In genomic region chr2:159755788-159756187, GRCh38 we compare ENCODE assay signal across 9 cellular contexts. TPM values are rescaled to one million over a fixed set of nuclear protein-coding genes. Genes with fewer than 3 reads are reported as not detected.
A peak's percentile ranks its signal among the peaks of the same experiment; 100 is the strongest.
DNase-seq lines count a peak whose midpoint lies in the region; ATAC-seq, FAIRE-seq and TF ChIP-seq lines count a peak whose summit lies in the region.
"Had no signal": no experiment of that assay in that cellular context is flagged by ENCODE, and none has a peak within 500 bp of the region (broad histone marks: within the 10 kb centered on the region; RNA-seq: fewer than 3 reads in every experiment).

No MANE protein-coding gene starts in this region.

- intact Hi-C loops in colonic mucosa (cut with DNase I) = no loop called here

- H3K4me1 ChIP-seq in gastroesophageal sphincter = peaks cover 0 to 26% (median 4%) of the 10 kb centered on the region in 3 donors
- H3K4me1 ChIP-seq in colonic mucosa = no peaks in the 10 kb centered on the region

- H3K4me3 ChIP-seq in gastroesophageal sphincter = no peak overlapping the region
- H3K4me3 ChIP-seq in colonic mucosa = no peak overlapping the region

- H3K9me3 ChIP-seq in gastroesophageal sphincter (no peaks in the 10 kb centered on the region), colonic mucosa (no peaks in the 10 kb centered on the region)

- peak; percentile 54 for FAIRE-seq in G401.6 (lab: Jason Lieb, UNC)

- H3K36me3 ChIP-seq in gastroesophageal sphincter (peaks cover 0 to 57% of the 10 kb centered on the region in 2 donors), colonic mucosa (no peaks in the 10 kb centered on the region)

- TF ChIP-seq CTCF in RWPE1 (conservative IDR thresholded peaks at IDR 0.05; ENCODE audit: low read depth) (no peak; the same call in 1 of the 2 replicates), gastroesophageal sphincter (IDR thresholded peaks at IDR 0.05) (peak in 1 of 4 experiments; percentile 4), colonic mucosa (IDR thresholded peaks at IDR 0.05) (no peak)

- no peak for TF ChIP-seq EP300 in gastroesophageal sphincter (IDR thresholded peaks at IDR 0.05)

- ATAC-seq in HG02642 (IDR thresholded peaks at IDR 0.05; ENCODE audit: poor library complexity, unreplicated experiment) (no peak), gastroesophageal sphincter (no peak)

- no peak for TF ChIP-seq POLR2A in gastroesophageal sphincter (IDR thresholded peaks at IDR 0.05)

- DNase-seq in AG08396 (ENCODE audit: low spot score) = peak; percentile 9
- DNase-seq in RWPE1 (ENCODE audit: low spot score) = peak; percentile 88
- peak; percentile 23 for DNase-seq in iPS DF 19.7 (ENCODE audit: low read depth, low spot score)
- DNase-seq in activated CD4-positive, CD25-positive, alpha-beta regulatory T cell treated with anti-CD3 and anti-CD28 coated beads, Interleukin-2, amount 50 U/mL, for 72 hours = no peak
- DNase-seq in colonic mucosa = no peak
- DNase-seq: NCI-H524 treated with DMSO at 0.1 percent for 48 hours had no signal

- no peak overlapping the region for H3K9ac ChIP-seq in colonic mucosa (ENCODE audit: low read depth in 2 of 2, low read length in 2 of 2)

- H3K27ac ChIP-seq in RWPE1 = no peak overlapping the region
- H3K27ac ChIP-seq in gastroesophageal sphincter = no peak overlapping the region
- H3K27ac ChIP-seq in colonic mucosa = no peak overlapping the region

- no peaks in the 10 kb centered on the region for H3K27me3 ChIP-seq in gastroesophageal sphincter
- no peaks in the 10 kb centered on the region for H3K27me3 ChIP-seq in colonic mucosa

- CTCF ChIA-PET in RWPE1 (lab: Yijun Ruan, JAX) = interaction anchor here (0.7 to 1.0 kb wide), 2 partner anchors 184 to 212 kb away, joined by 3 to 4 read pairs; no protein-coding TSS in a partner anchor

- POLR2A ChIA-PET in RWPE1 (lab: Yijun Ruan, JAX; ENCODE audit: low non-redundant PET) = no interaction called here

RNA-seq across cellular contexts. Expression of gene CD302, which starts 42.2 kb away (rescaled TPM):
- total RNA-seq in gastroesophageal sphincter = 10 to 100 TPM; 19.0 to 60.0 (median 38.5) TPM
- 10 to 100 TPM in 1 of 2 donors, 1 to 10 TPM in 1; 8.5 to 15.1 TPM for total RNA-seq in colonic mucosa

RNA-seq across cellular contexts. Expression of gene MARCHF7, which starts 43.5 kb away (rescaled TPM):
- 100 to 1,000 TPM in 2 of 4 donors, 10 to 100 TPM in 2; 86.6 to 129 (median 108) TPM for total RNA-seq in gastroesophageal sphincter
- total RNA-seq in colonic mucosa = 10 to 100 TPM; 39.8 to 75.1 TPM

Comparison
In these comparisons a context has a peak if more than half of its experiments do, and no peak if none do; other contexts are left out.
1. DNase-seq: peak in AG08396 (single experiment), RWPE1 (single experiment) and iPS DF 19.7 (single experiment); none in activated CD4-positive, CD25-positive, alpha-beta regulatory T cell treated with anti-CD3 and anti-CD28 coated beads, Interleukin-2, amount 50 U/mL, for 72 hours (single experiment) and colonic mucosa (single experiment).